Comparison of ENCODE assay signal across 8 cellular contexts in the genomic region with DNA sequence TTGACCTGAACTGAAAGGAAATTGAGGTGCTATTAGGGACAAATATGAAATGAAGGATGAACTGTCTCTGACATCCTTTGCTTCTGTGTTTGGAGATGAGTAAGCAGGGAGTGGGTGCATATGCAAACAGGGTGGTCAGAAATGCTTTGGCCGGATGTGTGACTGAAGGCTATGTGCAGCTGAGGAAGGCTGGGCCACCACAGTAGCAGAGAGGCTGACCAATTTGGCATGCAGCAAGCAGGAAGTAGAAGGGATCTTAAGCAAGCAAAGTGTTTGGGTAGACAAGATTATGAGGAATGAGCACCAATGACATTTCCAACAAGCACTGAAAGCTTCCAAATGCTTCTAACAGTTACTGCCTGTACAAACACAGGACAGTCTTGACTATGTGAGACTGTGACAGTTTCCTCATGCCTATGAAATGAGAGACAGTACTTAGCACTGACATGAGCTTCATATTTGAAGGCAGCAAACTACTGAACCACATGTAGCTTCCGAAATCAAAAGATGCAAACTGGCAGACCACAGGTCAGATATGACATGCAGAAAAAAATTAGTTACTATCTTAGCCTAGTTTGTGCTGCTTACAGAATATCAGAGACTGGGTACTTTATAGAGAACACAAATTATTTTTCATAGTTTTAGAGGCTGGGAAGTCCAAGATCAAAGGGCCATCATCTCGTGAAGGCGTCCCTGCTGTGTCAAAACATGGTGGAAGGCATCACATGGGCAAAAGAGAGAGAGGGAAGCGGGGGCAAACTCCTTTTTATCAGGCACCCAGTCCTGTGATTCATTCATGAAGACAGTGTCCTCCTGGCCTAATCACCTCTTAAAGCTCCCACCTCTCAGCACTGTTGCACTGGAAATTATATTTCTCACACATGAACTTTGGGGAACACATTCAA. TPM values are rescaled to one million over a fixed set of nuclear protein-coding genes. Genes with fewer than 3 reads are reported as not detected.
DNase-seq lines count a peak whose midpoint lies in the region; ATAC-seq and TF ChIP-seq lines count a peak whose summit lies in the region.

No MANE protein-coding gene starts in this region.

- peaks cover 51% of the 10 kb centered on the region for H3K36me3 Mint-ChIP-seq in activated naive CD4-positive, alpha-beta T cell treated with anti-CD3 and anti-CD28 coated beads for 36 hours (ENCODE audit: low read depth)

- peak; percentile 56 for DNase-seq in activated naive CD4-positive, alpha-beta T cell treated with anti-CD3 and anti-CD28 coated beads for 36 hours
- DNase-seq in activated naive CD4-positive, alpha-beta T cell treated with anti-CD3 and anti-CD28 coated beads, Interleukin-2, amount 50 U/mL, for 16 hours, result no peak
- peak; percentile 97 for DNase-seq in NB4 (ENCODE audit: low read depth)
- peak in 6 of 7 donors; percentile 44 to 73 (median 61) for DNase-seq in adrenal gland
- no peak for DNase-seq in NCI-H345 treated with DMSO at 0.1 percent for 48 hours (lab: John Stamatoyannopoulos, UW; ENCODE audit: unreplicated experiment)
- no peak for DNase-seq in omental fat pad (ENCODE audit: low spot score)

- no peaks in the 10 kb centered on the region for H3K36me3 ChIP-seq in adrenal gland (replicated peaks in 1 of 2)
- H3K36me3 ChIP-seq in mesodermal cell (ENCODE audit: control insufficient read depth, insufficient read depth, low read length), result peaks cover 12% of the 10 kb centered on the region

- peak overlapping the region; percentile 92 for H3K4me3 ChIP-seq in NB4 (ENCODE audit: low read depth, low read length)
- no peak overlapping the region for H3K4me3 ChIP-seq in adrenal gland
- H3K4me3 ChIP-seq in mesodermal cell (ENCODE audit: extremely low read depth, insufficient read depth, low read length, poor library complexity, severe bottlenecking), result no peak overlapping the region

- peak overlapping the region; percentile 38 for H3K4me3 Mint-ChIP-seq in activated naive CD4-positive, alpha-beta T cell treated with anti-CD3 and anti-CD28 coated beads for 36 hours

- H3K27me3 ChIP-seq in adrenal gland, result no peaks in the 10 kb centered on the region

- peak overlapping the region in 4 of 5 donors; percentile 15 to 65 (median 44) for H3K27ac ChIP-seq in adrenal gland
- peak overlapping the region; percentile 18 for H3K27ac ChIP-seq in mesodermal cell (ENCODE audit: low read depth, low read length, severe bottlenecking)

- H3K9me3 ChIP-seq in adrenal gland (replicated peaks in 1 of 3) (no peaks in the 10 kb centered on the region), mesodermal cell (ENCODE audit: control insufficient read depth, low read length) (no peaks in the 10 kb centered on the region)

- peaks cover 8 to 40% of the 10 kb centered on the region in 2 donors for H3K4me1 ChIP-seq in adrenal gland (replicated peaks in 1 of 2)
- H3K4me1 ChIP-seq in mesodermal cell (ENCODE audit: control insufficient read depth, insufficient read depth, low read length, poor library complexity, severe bottlenecking), result peaks cover 11% of the 10 kb centered on the region

- 64 to 73% (median 70%) methylated on average over 4 to 5 of the region's 5 CpGs for WGBS in adrenal gland, 4 donors
- 84 to 85% methylated on average over 3 of the region's 5 CpGs for WGBS in mesodermal cell (ENCODE audit: insufficient coverage in 2 of 2), 2 experiments

- no peak for TF ChIP-seq CTCF in NB4 (IDR thresholded peaks at IDR 0.05; ENCODE audit: low read depth, low read length)
- TF ChIP-seq CTCF in adrenal gland (IDR thresholded peaks at IDR 0.05), result no peak
- no peak for TF ChIP-seq CTCF in omental fat pad (IDR thresholded peaks at IDR 0.05)

- H3K9me3 Mint-ChIP-seq in activated naive CD4-positive, alpha-beta T cell treated with anti-CD3 and anti-CD28 coated beads for 36 hours, result no peaks in the 10 kb centered on the region

- ATAC-seq in HG02623 (IDR thresholded peaks at IDR 0.05; ENCODE audit: unreplicated experiment), result peak; percentile 71
- no peak for ATAC-seq in omental fat pad (ENCODE audit: low FRiP score)

- H3K27me3 Mint-ChIP-seq in activated naive CD4-positive, alpha-beta T cell treated with anti-CD3 and anti-CD28 coated beads for 36 hours (ENCODE audit: low read depth), result no peaks in the 10 kb centered on the region

- CTCF ChIA-PET in activated naive CD4-positive, alpha-beta T cell treated with anti-CD3 and anti-CD28 coated beads for 36 hours (lab: Charles Lee), result interaction anchor here (0.7 to 1.3 kb wide), 3 partner anchors 10 to 130 kb away, joined by 3 read pairs; a partner anchor contains a TSS

- peak overlapping the region; percentile 70 for H3K27ac Mint-ChIP-seq in activated naive CD4-positive, alpha-beta T cell treated with anti-CD3 and anti-CD28 coated beads for 36 hours

- peak; percentile 24 for TF ChIP-seq POLR2A in NB4 (IDR thresholded peaks at IDR 0.05; ENCODE audit: extremely low read depth, insufficient read length)
- TF ChIP-seq POLR2A in adrenal gland (IDR thresholded peaks at IDR 0.05), result no peak

- intact Hi-C loops in activated naive CD4-positive, alpha-beta T cell treated with anti-CD3 and anti-CD28 coated beads for 36 hours (cut with micrococcal nuclease), result no loop called here
- intact Hi-C loops in adrenal gland (cut with DNase I), result no loop called here

- H3K4me1 Mint-ChIP-seq in activated naive CD4-positive, alpha-beta T cell treated with anti-CD3 and anti-CD28 coated beads for 36 hours (ENCODE audit: low read depth), result peaks cover 37% of the 10 kb centered on the region

RNA-seq across cellular contexts. Expression of a gene that starts 3.2 kb away (rescaled TPM):
- total RNA-seq in activated naive CD4-positive, alpha-beta T cell treated with anti-CD3 and anti-CD28 coated beads for 36 hours, result 100 to 1,000 TPM; 516 to 536 TPM
- total RNA-seq in adrenal gland, result 100 to 1,000 TPM; 103 to 530 (median 234) TPM
- polyA plus RNA-seq in adrenal gland, result 100 to 1,000 TPM in 1 of 3 donors, 10 to 100 TPM in 2; 28.1 to 227 (median 30.7) TPM
- 138 TPM for polyA plus RNA-seq in mesodermal cell (2013, experiment 1 of 2)
- polyA plus RNA-seq in mesodermal cell (2013, experiment 2 of 2), result 141 TPM
- 100 to 1,000 TPM; 103 to 187 (median 122) TPM for total RNA-seq in omental fat pad

Comparison
In these comparisons a context has a peak if more than half of its experiments do, and no peak if none do; other contexts are left out.
1. DNase-seq: peak in activated naive CD4-positive, alpha-beta T cell treated with anti-CD3 and anti-CD28 coated beads for 36 hours (single experiment), NB4 (single experiment) and adrenal gland (6 of 7); none in activated naive CD4-positive, alpha-beta T cell treated with anti-CD3 and anti-CD28 coated beads, Interleukin-2, amount 50 U/mL, for 16 hours (single experiment), NCI-H345 treated with DMSO at 0.1 percent for 48 hours (single experiment) and omental fat pad (single experiment).